In genomic region chr6:109456283-109456583, GRCh38 we compare ENCODE assay signal across 9 cellular contexts. TPM values are rescaled to one million over a fixed set of nuclear protein-coding genes. Genes with fewer than 3 reads are reported as not detected.
A peak's percentile ranks its signal among the peaks of the same experiment; 100 is the strongest.
DNase-seq lines count a peak whose midpoint lies in the region; ATAC-seq, FAIRE-seq and TF ChIP-seq lines count a peak whose summit lies in the region.
"Had no signal": no experiment of that assay in that cellular context is flagged by ENCODE, and none has a peak within 500 bp of the region (broad histone marks: within the 10 kb centered on the region; RNA-seq: fewer than 3 reads in every experiment).

No MANE protein-coding gene starts in this region.

- H3K27me3 ChIP-seq in AG04450 (ENCODE audit: control insufficient read depth, insufficient read depth, low read length) (no peaks in the 10 kb centered on the region), H1 (replicated peaks in 1 of 4; ENCODE audit: control insufficient read depth in 3 of 4, extremely low read depth in 1 of 4, insufficient read depth in 3 of 4, low read length in 3 of 4) (no peaks in the 10 kb centered on the region)

- 0 out of 2 replicates have a peak overlapping the region, but pooled peaks have one; percentile 27 for H2BK5ac ChIP-seq in H1 (ENCODE audit: low read depth, low read length)

- H3K36me3 ChIP-seq in H1 (ENCODE audit: control insufficient read depth in 2 of 4, insufficient read depth in 4 of 4, low read length in 3 of 4), result peaks cover 0 to 21% (median 9%) of the 10 kb centered on the region in 4 experiments; a peak in 6 of 8 replicates

- no peak for TF ChIP-seq EP300 in H1 (IDR thresholded peaks at IDR 0.05; ENCODE audit: borderline replicate concordance in 1 of 2, low read depth in 2 of 2, low read length in 2 of 2)

- H4K5ac ChIP-seq in H1 (ENCODE audit: insufficient read length, low read depth, low read length), result no peak overlapping the region

- H3K27ac ChIP-seq in AG04450 (ENCODE audit: low read depth, low read length) (no peak overlapping the region), H1 (ENCODE audit: low read depth, low read length) (no peak overlapping the region)

- H3K23ac ChIP-seq in H1 (ENCODE audit: insufficient read length), result no peak overlapping the region

- H3K4me1 ChIP-seq in H1 (replicated peaks in 1 of 4; ENCODE audit: control insufficient read depth in 3 of 4, insufficient read depth in 4 of 4, low read length in 3 of 4), result peaks cover 4 to 17% (median 11%) of the 10 kb centered on the region in 4 experiments

- no peak overlapping the region for H2AK5ac ChIP-seq in H1 (ENCODE audit: low read depth, low read length)

- 5% methylated on average over 20 of the region's 20 CpGs; no CpG with 5 or more reads in 1 of the 2 experiments for WGBS in H1 (ENCODE audit: extremely low coverage in 1 of 2, insufficient coverage in 1 of 2, insufficient read length in 1 of 2, insufficient replicate concordance in 2 of 2, low coverage in 1 of 2, low lambda C conversion rate in 2 of 2, missing lambda C conversion rate in 1 of 2), 2 experiments

- TF ChIP-seq CTCF in AG04450 (IDR thresholded peaks at IDR 0.05; ENCODE audit: low read depth, low read length) (no peak), LNCaP clone FGC (IDR thresholded peaks at IDR 0.05; ENCODE audit: control insufficient read depth, extremely low read depth, insufficient read depth) (no peak), H1 (IDR thresholded peaks at IDR 0.05; ENCODE audit: control extremely low read depth in 1 of 3, insufficient read depth in 1 of 3, low read depth in 1 of 3, low read length in 3 of 3) (no peak)

- H4K20me1 ChIP-seq in H1 (replicated peaks in 1 of 2; ENCODE audit: control insufficient read depth in 1 of 2, insufficient read depth in 2 of 2, low read length in 2 of 2), result no peaks in the 10 kb centered on the region

- H3K4ac ChIP-seq in H1 (replicated peaks; ENCODE audit: insufficient read length, low read depth, low read length), result no peak overlapping the region

- H3K36me3 Mint-ChIP-seq in natural killer cell treated with Interleukin-12 subunit alpha and Interleukin-12 subunit beta and Interleukin-15 and Interleukin-18, amount 100 ng/mL, for 72 hours, result no peaks in the 10 kb centered on the region

- H4K8ac ChIP-seq in H1 (ENCODE audit: extremely low read depth, insufficient read depth, low read length), result peak overlapping the region; percentile 79; the same call in 1 of the 2 replicates

- no peak overlapping the region for H2AFZ ChIP-seq in H1 (ENCODE audit: low read length)

- CTCF ChIA-PET in AG04450 (lab: Charles Lee), result interaction anchor here (1.2 to 1.5 kb wide), 2 partner anchors 19 to 269 kb away, joined by 3 to 4 read pairs; no protein-coding TSS in a partner anchor
- CTCF ChIA-PET in H1 (lab: Charles Lee; ENCODE audit: partially characterized antibody), result interaction anchor here (0.9 to 7.5 kb wide), 6 partner anchors 8 to 855 kb away, joined by 4 to 63 read pairs (median 6); partner anchors contain the start of genes PPIL6 and SMPD2

- no peak overlapping the region for H3K27ac Mint-ChIP-seq in natural killer cell treated with Interleukin-12 subunit alpha and Interleukin-12 subunit beta and Interleukin-15 and Interleukin-18, amount 100 ng/mL, for 72 hours

- H3K4me3 ChIP-seq in AG04450 (ENCODE audit: low read depth, low read length) (peak overlapping the region; percentile 91), LNCaP clone FGC (ENCODE audit: low read depth, low read length) (peak overlapping the region; percentile 62), H1 (ENCODE audit: extremely low read depth in 1 of 4, insufficient read depth in 2 of 4, low read depth in 3 of 4, low read length in 4 of 4) (peak overlapping the region; percentile 60 to 84 (median 64))

- H3K9me3 Mint-ChIP-seq in natural killer cell treated with Interleukin-12 subunit alpha and Interleukin-12 subunit beta and Interleukin-15 and Interleukin-18, amount 100 ng/mL, for 72 hours, result no peaks in the 10 kb centered on the region

- no peak overlapping the region for H2BK15ac ChIP-seq in H1 (ENCODE audit: low read length)

- peak overlapping the region; percentile 28 for H3K4me3 Mint-ChIP-seq in natural killer cell treated with Interleukin-12 subunit alpha and Interleukin-12 subunit beta and Interleukin-15 and Interleukin-18, amount 100 ng/mL, for 72 hours

- H3K56ac ChIP-seq in H1 (replicated peaks; ENCODE audit: insufficient read length, low read depth, low read length), result no peak overlapping the region

- peaks cover 0 to 4% of the 10 kb centered on the region in 2 donors for H3K27me3 Mint-ChIP-seq in natural killer cell treated with Interleukin-12 subunit alpha and Interleukin-12 subunit beta and Interleukin-15 and Interleukin-18, amount 100 ng/mL, for 72 hours

- no peak overlapping the region for H3K14ac ChIP-seq in H1 (ENCODE audit: insufficient read length)

- no peak overlapping the region; the same call in 1 of the 2 replicates for H3K18ac ChIP-seq in H1 (ENCODE audit: extremely low read depth, low read length)

- DNase-seq in AG04450 (ENCODE audit: low read depth, low spot score) (no peak), LNCaP clone FGC (ENCODE audit: low read depth) (no peak), H1 (ENCODE audit: low read depth in 1 of 2, low spot score in 2 of 2) (no peak), DMS79 treated with DMSO at 0.1 percent for 48 hours (lab: John Stamatoyannopoulos, UW) (no peak), NCI-H1417 (lab: John Stamatoyannopoulos, UW) (no peak), NCI-H1105 treated with DMSO at 0.1 percent for 48 hours (lab: John Stamatoyannopoulos, UW) (no peak)
- DNase-seq in natural killer cell treated with Interleukin-12 subunit alpha and Interleukin-12 subunit beta and Interleukin-15 and Interleukin-18, amount 100 ng/mL, for 72 hours (ENCODE audit: low spot score), result no peak
- no peak for DNase-seq in activated effector memory CD4-positive, alpha-beta T cell treated with anti-CD3 and anti-CD28 coated beads, Interleukin-2, amount 50 U/mL, for 16 hours
- DNase-seq: NCI-H510A treated with DMSO at 0.1 percent for 48 hours had no signal

- FAIRE-seq in H1 (lab: Jason Lieb, UNC), result no peak

- TF ChIP-seq POLR2A in H1 (IDR thresholded peaks at IDR 0.05; ENCODE audit: control extremely low read depth in 1 of 2, low read depth in 2 of 2, low read length in 2 of 2), result no peak

- no peak overlapping the region for H2BK120ac ChIP-seq in H1 (replicated peaks; ENCODE audit: low read depth, low read length)

- peaks cover 28 to 40% of the 10 kb centered on the region in 2 donors for H3K4me1 Mint-ChIP-seq in natural killer cell treated with Interleukin-12 subunit alpha and Interleukin-12 subunit beta and Interleukin-15 and Interleukin-18, amount 100 ng/mL, for 72 hours (ENCODE audit: low read depth in 2 of 2)

- no peak overlapping the region for H2BK12ac ChIP-seq in H1 (ENCODE audit: low read depth, low read length)

- POLR2A ChIA-PET in AG04450 (lab: Yijun Ruan, JAX), result interaction anchor here (1.5 kb wide), 1 partner anchor 13 kb away, joined by 3 read pairs; no protein-coding TSS in a partner anchor
- POLR2A ChIA-PET in H1 (lab: Charles Lee; ENCODE audit: partially characterized antibody), result interaction anchor here (1.0 to 7.5 kb wide), 8 partner anchors 9 to 105 kb away, joined by 3 to 85 read pairs (median 4); partner anchors contain the start of genes PPIL6 and SMPD2

- H3K79me1 ChIP-seq in H1 (ENCODE audit: low read depth, low read length), result no peaks in the 10 kb centered on the region; the same call in 1 of the 2 replicates

- no peak overlapping the region for H4K91ac ChIP-seq in H1 (replicated peaks; ENCODE audit: insufficient read length, low read length)

- H3K23me2 ChIP-seq in H1 (ENCODE audit: low read depth, low read length), result peaks cover 8% of the 10 kb centered on the region

- no peaks in the 10 kb centered on the region; a peak in 1 of 4 replicates for H3K79me2 ChIP-seq in H1 (ENCODE audit: control insufficient read depth in 1 of 2, insufficient read depth in 2 of 2, low read length in 2 of 2)

- no peak for TF ChIP-seq RAD21 in H1 (IDR thresholded peaks at IDR 0.05 in 1 of 2, conservative IDR thresholded peaks at IDR 0.05 in 1 of 2; ENCODE audit: low read depth in 2 of 2, low read length in 2 of 2)

- H3K9ac ChIP-seq in H1 (replicated peaks in 1 of 4; ENCODE audit: extremely low read depth in 1 of 4, low read depth in 3 of 4, low read length in 3 of 4), result peak overlapping the region in 2 of 4 experiments; percentile 11 to 14; a peak in 1 of 7 replicates

- H3K9me3 ChIP-seq in AG04450 (ENCODE audit: control insufficient read depth, insufficient read depth, low read length), result no peaks in the 10 kb centered on the region; the same call in 1 of the 2 replicates
- no peaks in the 10 kb centered on the region for H3K9me3 ChIP-seq in H1 (ENCODE audit: insufficient read depth in 2 of 2, low read depth in 1 of 2, low read length in 1 of 2)

- no peak for ATAC-seq in natural killer cell treated with Interleukin-12 subunit alpha and Interleukin-12 subunit beta and Interleukin-15 and Interleukin-18, amount 100 ng/mL, for 72 hours

- H3K4me2 ChIP-seq in H1 (ENCODE audit: insufficient read depth in 1 of 2, low read depth in 2 of 2, low read length in 2 of 2), result peak overlapping the region; percentile 87 to 88

- H2BK20ac ChIP-seq in H1 (ENCODE audit: low read length), result no peak overlapping the region

RNA-seq across cellular contexts. Expression of gene MICAL1, which starts 0.7 kb away (rescaled TPM):
- polyA plus RNA-seq in AG04450 (2011; rRNA removed), result 40.9 and 48.1 TPM in 2 replicates
- 47.5 and 60.9 TPM in 2 replicates for polyA minus RNA-seq in AG04450 (2011; rRNA and poly(A)+ RNA removed)
- 51.3 and 55.4 TPM in 2 replicates for total RNA-seq in H1 (2021; fragmentation: NEBNext Ultra II Directional; extraction: Animal tissue kit (Norgen Biotek cat#: 25700))
- polyA plus RNA-seq in H1 (2011; rRNA removed), result 42.5 and 61.9 TPM in 2 replicates
- polyA plus RNA-seq in H1 (2011; cell fraction: cytosol; rRNA removed), result 64.0 TPM
- polyA plus RNA-seq in H1 (2011; cell fraction: nucleus; rRNA removed), result 305 TPM
- 47.2 to 66.8 TPM (median 61.2 TPM) in 4 replicates for polyA plus RNA-seq in H1 (2012, experiment 1 of 2)
- polyA plus RNA-seq in H1 (2012, experiment 2 of 2), result 36.4 TPM
- polyA plus RNA-seq in H1 (2013, experiment 1 of 2), result 34.3 TPM
- polyA plus RNA-seq in H1 (2013, experiment 2 of 2), result 30.6 TPM
- polyA minus RNA-seq in H1 (2011; rRNA and poly(A)+ RNA removed), result 38.4 and 38.6 TPM in 2 replicates
- polyA minus RNA-seq in H1 (2011; cell fraction: cytosol; rRNA and poly(A)+ RNA removed), result 27.2 TPM
- polyA minus RNA-seq in H1 (2011; cell fraction: nucleus; rRNA and poly(A)+ RNA removed), result 63.9 TPM
- total RNA-seq in natural killer cell treated with Interleukin-12 subunit alpha and Interleukin-12 subunit beta and Interleukin-15 and Interleukin-18, amount 100 ng/mL, for 72 hours, result 10 to 100 TPM; 18.9 to 29.0 TPM

RNA-seq across cellular contexts. Expression of gene SMPD2, which starts 15.7 kb away (rescaled TPM):
- polyA plus RNA-seq in AG04450 (2011; rRNA removed), result 4.5 and 5.4 TPM in 2 replicates
- polyA minus RNA-seq in AG04450 (2011; rRNA and poly(A)+ RNA removed), result 11.4 and 13.4 TPM in 2 replicates
- 10.5 and 11.5 TPM in 2 replicates for total RNA-seq in H1 (2021; fragmentation: NEBNext Ultra II Directional; extraction: Animal tissue kit (Norgen Biotek cat#: 25700))
- 15.6 and 17.2 TPM in 2 replicates for polyA plus RNA-seq in H1 (2011; rRNA removed)
- polyA plus RNA-seq in H1 (2011; cell fraction: cytosol; rRNA removed), result 12.7 TPM
- polyA plus RNA-seq in H1 (2011; cell fraction: nucleus; rRNA removed), result 22.3 TPM
- 9.5 to 13.6 TPM (median 12.0 TPM) in 4 replicates for polyA plus RNA-seq in H1 (2012, experiment 1 of 2)
- polyA plus RNA-seq in H1 (2012, experiment 2 of 2), result 18.2 TPM
- polyA plus RNA-seq in H1 (2013, experiment 1 of 2), result 7.7 TPM
- 7.4 TPM for polyA plus RNA-seq in H1 (2013, experiment 2 of 2)
- 19.4 and 23.2 TPM in 2 replicates for polyA minus RNA-seq in H1 (2011; rRNA and poly(A)+ RNA removed)
- 12.9 TPM for polyA minus RNA-seq in H1 (2011; cell fraction: cytosol; rRNA and poly(A)+ RNA removed)
- 29.9 TPM for polyA minus RNA-seq in H1 (2011; cell fraction: nucleus; rRNA and poly(A)+ RNA removed)
- 10 to 100 TPM; 10.3 to 11.4 TPM for total RNA-seq in natural killer cell treated with Interleukin-12 subunit alpha and Interleukin-12 subunit beta and Interleukin-15 and Interleukin-18, amount 100 ng/mL, for 72 hours

RNA-seq across cellular contexts. Expression of gene PPIL6, which starts 15.8 kb away (rescaled TPM):
- polyA plus RNA-seq in AG04450 (2011; rRNA removed) (0.71 and 0.83 TPM in 2 replicates), H1 (2011; rRNA removed) (0.19 and 0.42 TPM in 2 replicates)
- not detected in 2 replicates for polyA minus RNA-seq in AG04450 (2011; rRNA and poly(A)+ RNA removed)
- total RNA-seq in H1 (2021; fragmentation: NEBNext Ultra II Directional; extraction: Animal tissue kit (Norgen Biotek cat#: 25700)), result 1.3 and 1.5 TPM in 2 replicates
- polyA plus RNA-seq in H1 (2011; cell fraction: cytosol; rRNA removed), result 0.84 TPM
- polyA plus RNA-seq in H1 (2011; cell fraction: nucleus; rRNA removed), result 0.39 TPM
- polyA plus RNA-seq in H1 (2012, experiment 1 of 2), result 0.44 to 1.5 TPM (median 0.61 TPM) in 4 replicates
- 0.13 TPM for polyA plus RNA-seq in H1 (2012, experiment 2 of 2)
- 0.55 TPM for polyA plus RNA-seq in H1 (2013, experiment 1 of 2)
- polyA plus RNA-seq in H1 (2013, experiment 2 of 2), result 0.40 TPM
- 1.1 TPM in 1 of 2 replicates, not detected in the other for polyA minus RNA-seq in H1 (2011; rRNA and poly(A)+ RNA removed)
- polyA minus RNA-seq in H1 (2011; cell fraction: cytosol; rRNA and poly(A)+ RNA removed), result not detected
- polyA minus RNA-seq in H1 (2011; cell fraction: nucleus; rRNA and poly(A)+ RNA removed), result 1.9 TPM
- not detected for total RNA-seq in natural killer cell treated with Interleukin-12 subunit alpha and Interleukin-12 subunit beta and Interleukin-15 and Interleukin-18, amount 100 ng/mL, for 72 hours

RNA-seq across cellular contexts. Expression of gene ZBTB24, which starts 26.8 kb away (rescaled TPM):
- polyA plus RNA-seq in AG04450 (2011; rRNA removed), result 3.6 and 4.4 TPM in 2 replicates
- polyA minus RNA-seq in AG04450 (2011; rRNA and poly(A)+ RNA removed), result 6.1 and 6.6 TPM in 2 replicates
- total RNA-seq in H1 (2021; fragmentation: NEBNext Ultra II Directional; extraction: Animal tissue kit (Norgen Biotek cat#: 25700)), result 20.5 and 21.0 TPM in 2 replicates
- 5.9 and 7.5 TPM in 2 replicates for polyA plus RNA-seq in H1 (2011; rRNA removed)
- 7.7 TPM for polyA plus RNA-seq in H1 (2011; cell fraction: cytosol; rRNA removed)
- 6.5 TPM for polyA plus RNA-seq in H1 (2011; cell fraction: nucleus; rRNA removed)
- 8.0 to 12.5 TPM (median 9.3 TPM) in 4 replicates for polyA plus RNA-seq in H1 (2012, experiment 1 of 2)
- polyA plus RNA-seq in H1 (2012, experiment 2 of 2), result 1.4 TPM
- polyA plus RNA-seq in H1 (2013, experiment 1 of 2), result 10.2 TPM
- 9.3 TPM for polyA plus RNA-seq in H1 (2013, experiment 2 of 2)
- 17.3 and 22.3 TPM in 2 replicates for polyA minus RNA-seq in H1 (2011; rRNA and poly(A)+ RNA removed)
- polyA minus RNA-seq in H1 (2011; cell fraction: cytosol; rRNA and poly(A)+ RNA removed), result 12.2 TPM
- polyA minus RNA-seq in H1 (2011; cell fraction: nucleus; rRNA and poly(A)+ RNA removed), result 14.7 TPM
- total RNA-seq in natural killer cell treated with Interleukin-12 subunit alpha and Interleukin-12 subunit beta and Interleukin-15 and Interleukin-18, amount 100 ng/mL, for 72 hours, result 1 to 10 TPM; 9.8 to 9.9 TPM
